Comparison of ENCODE assay signal across 25 cellular contexts in the genomic region with DNA sequence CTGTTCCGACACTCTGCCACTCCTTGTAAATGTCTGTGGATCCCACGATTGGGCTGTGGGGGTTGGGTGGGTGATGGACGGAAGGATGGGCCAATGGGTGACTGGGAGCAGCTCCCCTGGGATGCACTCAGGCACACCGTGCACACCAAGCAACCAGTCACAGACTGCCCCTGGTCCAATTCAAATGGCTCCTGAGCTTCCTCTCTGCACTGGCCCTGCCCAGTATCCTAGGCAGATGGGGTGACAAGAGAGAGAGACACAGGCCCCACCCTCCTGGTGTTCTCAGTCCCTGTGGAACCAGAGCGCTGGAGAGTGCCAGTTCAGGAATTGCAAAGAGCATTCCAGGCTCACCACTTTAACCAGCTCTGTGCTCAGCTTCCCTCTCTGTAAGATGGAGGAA. TPM values are rescaled to one million over a fixed set of nuclear protein-coding genes. Genes with fewer than 3 reads are reported as not detected.
DNase-seq lines count a peak whose midpoint lies in the region; ATAC-seq, FAIRE-seq and TF ChIP-seq lines count a peak whose summit lies in the region.
"Had no signal": no experiment of that assay in that cellular context is flagged by ENCODE, and none has a peak within 500 bp of the region (broad histone marks: within the 10 kb centered on the region; RNA-seq: fewer than 3 reads in every experiment).

No MANE protein-coding gene starts in this region.

- no peak overlapping the region for H2BK15ac ChIP-seq in H1 (ENCODE audit: low read length)

- H2BK20ac ChIP-seq in H1 (ENCODE audit: low read length): no peak overlapping the region

- no peak for FAIRE-seq in H1 (lab: Jason Lieb, UNC)
- FAIRE-seq: D721Med had no signal

- H4K20me1 ChIP-seq in H1 (replicated peaks in 1 of 2; ENCODE audit: control insufficient read depth in 1 of 2, insufficient read depth in 2 of 2, low read length in 2 of 2) (no peaks in the 10 kb centered on the region), neural progenitor cell (ENCODE audit: low read depth) (no peaks in the 10 kb centered on the region)

- H4K8ac ChIP-seq in H1 (ENCODE audit: extremely low read depth, insufficient read depth, low read length): no peak overlapping the region

- WGBS in H1 (ENCODE audit: extremely low coverage in 1 of 2, insufficient coverage in 1 of 2, insufficient read length in 1 of 2, insufficient replicate concordance in 2 of 2, low coverage in 1 of 2, low lambda C conversion rate in 2 of 2, missing lambda C conversion rate in 1 of 2), 2 experiments: 60% methylated on average over 5 of the region's 5 CpGs; no CpG with 5 or more reads in 1 of the 2 experiments

- no peaks in the 10 kb centered on the region for H3K79me1 ChIP-seq in H1 (ENCODE audit: low read depth, low read length)

- H3K4me2 ChIP-seq in H1 (ENCODE audit: insufficient read depth in 1 of 2, low read depth in 2 of 2, low read length in 2 of 2) (no peak overlapping the region; a peak in 2 of 4 replicates), neural progenitor cell (peak overlapping the region; percentile 4)

- no peak overlapping the region for H3K9ac ChIP-seq in H1 (replicated peaks in 1 of 4; ENCODE audit: extremely low read depth in 1 of 4, low read depth in 3 of 4, low read length in 3 of 4)
- H3K9ac ChIP-seq in neural progenitor cell: no peak overlapping the region

- H3F3A ChIP-seq in neural progenitor cell (ENCODE audit: low read depth): no peaks in the 10 kb centered on the region

- H2AFZ ChIP-seq in H1 (ENCODE audit: low read length) (0 out of 2 replicates have a peak overlapping the region, but pooled peaks have one; percentile 56), neural progenitor cell (replicated peaks) (peak overlapping the region; percentile 60)

- no peak overlapping the region for H3K14ac ChIP-seq in H1 (ENCODE audit: insufficient read length)

- H3K23ac ChIP-seq in H1 (ENCODE audit: insufficient read length): no peak overlapping the region

- H3K27me3 Mint-ChIP-seq in HFFc6 (ENCODE audit: insufficient read depth): peaks cover 36% of the 10 kb centered on the region
- H3K27me3 Mint-ChIP-seq in neural progenitor cell (ENCODE audit: insufficient read depth, low read depth): peaks cover 8% of the 10 kb centered on the region

- no peaks in the 10 kb centered on the region for H3K27me3 ChIP-seq in H1 (replicated peaks in 1 of 4; ENCODE audit: control insufficient read depth in 3 of 4, extremely low read depth in 1 of 4, insufficient read depth in 3 of 4, low read length in 3 of 4)
- H3K27me3 ChIP-seq in neural progenitor cell: peaks cover 6% of the 10 kb centered on the region

- H3K4ac ChIP-seq in H1 (replicated peaks; ENCODE audit: insufficient read length, low read depth, low read length): no peak overlapping the region

- H3K4me1 Mint-ChIP-seq in HFFc6 (ENCODE audit: low read depth) (no peaks in the 10 kb centered on the region), neural progenitor cell (no peaks in the 10 kb centered on the region)

- peaks cover 2% of the 10 kb centered on the region; the same call in 1 of the 2 replicates for H3K23me2 ChIP-seq in H1 (ENCODE audit: low read depth, low read length)

- no peak overlapping the region for H4K5ac ChIP-seq in H1 (ENCODE audit: insufficient read length, low read depth, low read length)

- no peak overlapping the region; the same call in 1 of the 2 replicates for H3K18ac ChIP-seq in H1 (ENCODE audit: extremely low read depth, low read length)

- no peak overlapping the region for H3K56ac ChIP-seq in H1 (replicated peaks; ENCODE audit: insufficient read length, low read depth, low read length)

- no peak overlapping the region for H3K27ac ChIP-seq in H1 (ENCODE audit: low read depth, low read length)
- no peak overlapping the region for H3K27ac ChIP-seq in neural progenitor cell
- H3K27ac ChIP-seq: 22Rv1, esophagus squamous epithelium had no signal

- H3K36me3 ChIP-seq in H1 (ENCODE audit: control insufficient read depth in 2 of 4, insufficient read depth in 4 of 4, low read length in 3 of 4): no peaks in the 10 kb centered on the region
- H3K36me3 ChIP-seq in neural progenitor cell: no peaks in the 10 kb centered on the region
- H3K36me3 ChIP-seq: esophagus squamous epithelium had no signal

- H3K9me3 ChIP-seq in H1 (ENCODE audit: insufficient read depth in 2 of 2, low read depth in 1 of 2, low read length in 1 of 2) (no peaks in the 10 kb centered on the region), neural progenitor cell (ENCODE audit: low read depth) (no peaks in the 10 kb centered on the region)
- H3K9me3 ChIP-seq: esophagus squamous epithelium had no signal

- TF ChIP-seq CTCF in HFFc6 (IDR thresholded peaks at IDR 0.05): no peak
- no peak for TF ChIP-seq CTCF in H1 (IDR thresholded peaks at IDR 0.05; ENCODE audit: control extremely low read depth in 1 of 3, insufficient read depth in 1 of 3, low read depth in 1 of 3, low read length in 3 of 3)
- TF ChIP-seq CTCF in neural progenitor cell (IDR thresholded peaks at IDR 0.05): no peak

- CTCF ChIA-PET in H1 (lab: Charles Lee; ENCODE audit: partially characterized antibody): interaction anchor here (0.6 to 2.7 kb wide), 7 partner anchors 10 to 130 kb away, joined by 4 to 11 read pairs (median 5); no protein-coding TSS in a partner anchor

- no peak overlapping the region for H3K4me3 Mint-ChIP-seq in HFFc6
- H3K4me3 Mint-ChIP-seq in neural progenitor cell: no peak overlapping the region
- H3K4me3 Mint-ChIP-seq: naive thymus-derived CD4-positive, alpha-beta T cell; type B pancreatic cell had no signal

- TF ChIP-seq POLR2A in H1 (IDR thresholded peaks at IDR 0.05; ENCODE audit: control extremely low read depth in 1 of 2, low read depth in 2 of 2, low read length in 2 of 2): no peak

- no peak for ATAC-seq in GM21786 (IDR thresholded peaks at IDR 0.05; ENCODE audit: unreplicated experiment)
- no peak for ATAC-seq in GM19455 (IDR thresholded peaks at IDR 0.05; ENCODE audit: unreplicated experiment)
- ATAC-seq: naive thymus-derived CD4-positive, alpha-beta T cell had no signal

- no peak for TF ChIP-seq EP300 in H1 (IDR thresholded peaks at IDR 0.05; ENCODE audit: borderline replicate concordance in 1 of 2, low read depth in 2 of 2, low read length in 2 of 2)

- H3K79me2 ChIP-seq in H1 (ENCODE audit: control insufficient read depth in 1 of 2, insufficient read depth in 2 of 2, low read length in 2 of 2) (no peaks in the 10 kb centered on the region), neural progenitor cell (ENCODE audit: low read depth) (no peaks in the 10 kb centered on the region)

- H2BK12ac ChIP-seq in H1 (ENCODE audit: low read depth, low read length): no peak overlapping the region

- H3K4me3 ChIP-seq in H1 (ENCODE audit: extremely low read depth in 1 of 4, insufficient read depth in 2 of 4, low read depth in 3 of 4, low read length in 4 of 4): no peak overlapping the region
- no peak overlapping the region for H3K4me3 ChIP-seq in neural progenitor cell
- H3K4me3 ChIP-seq: esophagus squamous epithelium had no signal

- H2BK120ac ChIP-seq in H1 (replicated peaks; ENCODE audit: low read depth, low read length): no peak overlapping the region

- H2AK5ac ChIP-seq in H1 (ENCODE audit: low read depth, low read length): no peak overlapping the region

- H3K4me1 ChIP-seq in H1 (replicated peaks in 1 of 4; ENCODE audit: control insufficient read depth in 3 of 4, insufficient read depth in 4 of 4, low read length in 3 of 4) (peaks cover 0 to 4% (median 1%) of the 10 kb centered on the region in 4 experiments; a peak in 1 of 7 replicates), neural progenitor cell (peaks cover 18% of the 10 kb centered on the region)
- H3K4me1 ChIP-seq: esophagus squamous epithelium had no signal

- H3K36me3 Mint-ChIP-seq in HFFc6 (ENCODE audit: low read depth): no peaks in the 10 kb centered on the region
- H3K36me3 Mint-ChIP-seq in neural progenitor cell: no peaks in the 10 kb centered on the region
- H3K36me3 Mint-ChIP-seq: naive thymus-derived CD4-positive, alpha-beta T cell; type B pancreatic cell had no signal

- no peak overlapping the region for H4K91ac ChIP-seq in H1 (replicated peaks; ENCODE audit: insufficient read length, low read length)

- POLR2A ChIA-PET in H1 (lab: Charles Lee; ENCODE audit: partially characterized antibody): interaction anchor here (0.7 to 0.8 kb wide), 2 partner anchors 9 to 17 kb away, joined by 3 read pairs; no protein-coding TSS in a partner anchor

- H3K27ac Mint-ChIP-seq in HFFc6 (no peak overlapping the region), neural progenitor cell (no peak overlapping the region)
- H3K27ac Mint-ChIP-seq: type B pancreatic cell had no signal

- no peak overlapping the region for H2BK5ac ChIP-seq in H1 (ENCODE audit: low read depth, low read length)

- TF ChIP-seq RAD21 in H1 (IDR thresholded peaks at IDR 0.05 in 1 of 2, conservative IDR thresholded peaks at IDR 0.05 in 1 of 2; ENCODE audit: low read depth in 2 of 2, low read length in 2 of 2): no peak

- H3K9me3 Mint-ChIP-seq in HFFc6: no peaks in the 10 kb centered on the region
- no peaks in the 10 kb centered on the region for H3K9me3 Mint-ChIP-seq in neural progenitor cell
- H3K9me3 Mint-ChIP-seq: type B pancreatic cell had no signal

- DNase-seq in DMS 273 (lab: John Stamatoyannopoulos, UW; ENCODE audit: unreplicated experiment) (peak; percentile 56), DMS 273 treated with DMSO at 0.1 percent for 48 hours (lab: John Stamatoyannopoulos, UW) (no peak), HFFc6 (peak; percentile 9), H1 (ENCODE audit: low read depth in 1 of 2, low spot score in 2 of 2) (peak in 1 of 2 experiments; percentile 70), neural progenitor cell (ENCODE audit: low spot score) (peak; percentile 45), KG1 (lab: John Stamatoyannopoulos, UW) (no peak)
- DNase-seq: activated CD4-positive, alpha-beta T cell treated with anti-CD3 and anti-CD28 coated beads, Interleukin-2, amount 50 U/mL, for 4 hours; activated gamma-delta T cell; amygdala; C1 segment of cervical spinal cord; central memory CD4-positive, alpha-beta T cell; effector CD8-positive, alpha-beta T cell; esophagus squamous epithelium; naive thymus-derived CD4-positive, alpha-beta T cell; NCI-H2081 treated with DMSO at 0.1 percent for 48 hours; NCI-H526; Right ventricle myocardium superior; stimulated activated CD4-positive, alpha-beta T cell treated with anti-CD3 and anti-CD28 coated beads, Interleukin-2, amount 100 ng/mL, for 48 hours; T-helper 1 cell had no signal

RNA-seq across cellular contexts. Expression of gene BEAN1, which starts 32.8 kb away (rescaled TPM):
- not detected for total RNA-seq in HFFc6 (2021; fragmentation: NEBNext Ultra II Directional; extraction: Animal tissue kit (Norgen Biotek cat#: 25700))
- not detected in 2 replicates for total RNA-seq in H1 (2021; fragmentation: NEBNext Ultra II Directional; extraction: Animal tissue kit (Norgen Biotek cat#: 25700))
- 0.05 and 0.08 TPM in 2 replicates for polyA plus RNA-seq in H1 (2011; rRNA removed)
- polyA plus RNA-seq in H1 (2011; cell fraction: cytosol; rRNA removed): 0.08 TPM
- polyA plus RNA-seq in H1 (2011; cell fraction: nucleus; rRNA removed): 0.07 TPM
- polyA plus RNA-seq in H1 (2012, experiment 1 of 2): 0.13 to 0.24 TPM (median 0.15 TPM) in 3 of 4 replicates, not detected in the other
- not detected for polyA plus RNA-seq in H1 (2012, experiment 2 of 2)
- 0.04 TPM for polyA plus RNA-seq in H1 (2013, experiment 1 of 2)
- polyA plus RNA-seq in H1 (2013, experiment 2 of 2): 0.13 TPM
- polyA minus RNA-seq in H1 (2011; rRNA and poly(A)+ RNA removed): not detected in 2 replicates
- not detected for polyA minus RNA-seq in H1 (2011; cell fraction: cytosol; rRNA and poly(A)+ RNA removed)
- polyA minus RNA-seq in H1 (2011; cell fraction: nucleus; rRNA and poly(A)+ RNA removed): not detected
- total RNA-seq in neural progenitor cell (ENCODE audit: low replicate concordance): 0.32 and 0.34 TPM in 2 replicates
- total RNA-seq: lung microvascular endothelial cell; naive thymus-derived CD4-positive, alpha-beta T cell had no signal
- polyA plus RNA-seq: naive thymus-derived CD4-positive, alpha-beta T cell had no signal

Comparison
In these comparisons a context has a peak if more than half of its experiments do, and no peak if none do; other contexts are left out.
1. DNase-seq: peak in DMS 273 (single experiment), HFFc6 (single experiment) and neural progenitor cell (single experiment); none in DMS 273 treated with DMSO at 0.1 percent for 48 hours (single experiment) and KG1 (single experiment).